ENCODE assay signal across 9 cellular contexts in the genomic region with DNA sequence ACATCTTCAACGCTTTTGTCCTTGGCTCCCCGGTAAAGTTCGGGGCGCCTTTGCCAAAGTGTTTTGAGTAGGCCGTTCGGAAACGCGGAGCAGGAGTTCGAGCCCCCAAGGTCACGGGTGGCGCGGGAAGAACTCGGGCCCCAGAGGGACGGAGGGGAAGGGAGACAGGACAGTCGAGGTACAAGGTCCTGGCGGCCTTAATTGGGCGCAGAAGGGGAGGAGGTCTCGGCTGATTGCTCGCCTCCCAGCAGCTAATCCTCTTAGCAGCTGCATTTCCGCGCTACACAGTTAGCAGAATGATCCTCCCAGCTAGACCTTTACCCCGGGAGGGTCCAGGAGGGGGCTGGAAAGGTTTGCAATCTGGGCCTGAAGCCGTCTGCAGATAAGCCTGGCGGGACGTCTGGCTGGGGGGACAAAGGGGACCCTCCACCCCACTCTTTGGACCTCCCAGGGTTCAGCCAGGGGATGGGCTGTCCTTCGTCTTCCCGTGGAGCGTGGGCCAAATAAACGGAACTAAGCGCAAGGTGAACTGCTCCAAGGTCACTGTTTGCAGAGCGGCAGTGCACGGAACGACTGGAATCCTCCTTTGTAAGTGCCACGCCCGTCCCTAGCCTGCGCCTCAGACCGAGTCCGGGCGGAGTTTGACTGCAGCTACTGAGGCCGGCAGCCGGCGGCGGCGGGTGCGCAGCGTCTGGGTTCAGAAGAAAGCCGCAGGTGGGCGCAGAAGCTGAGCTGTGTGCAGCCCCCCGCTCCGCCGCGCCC. TPM values are rescaled to one million over a fixed set of nuclear protein-coding genes. Genes with fewer than 3 reads are reported as not detected.
DNase-seq lines count a peak whose midpoint lies in the region; ATAC-seq and TF ChIP-seq lines count a peak whose summit lies in the region.
"Had no signal": no experiment of that assay in that cellular context is flagged by ENCODE, and none has a peak within 500 bp of the region (broad histone marks: within the 10 kb centered on the region; RNA-seq: fewer than 3 reads in every experiment).

No MANE protein-coding gene starts in this region.

- H3K27me3 ChIP-seq in esophagus (ENCODE audit: control insufficient read depth in 1 of 2, insufficient read depth in 2 of 2, low read length in 2 of 2) (peaks cover 0 to 29% of the 10 kb centered on the region in 2 donors), psoas muscle (ENCODE audit: insufficient read depth in 3 of 3, low read length in 2 of 3) (peaks cover 0 to 96% (median 29%) of the 10 kb centered on the region in 3 donors)

- H3K9me3 ChIP-seq in esophagus (ENCODE audit: control insufficient read depth in 2 of 2, insufficient read depth in 1 of 2, low read depth in 1 of 2, low read length in 1 of 2) (peaks cover 0 to 2% of the 10 kb centered on the region in 2 donors), psoas muscle (no peaks in the 10 kb centered on the region)

- TF ChIP-seq CTCF in psoas muscle (IDR thresholded peaks at IDR 0.05), result no peak

- ATAC-seq in psoas muscle (no peak), GM19324 (IDR thresholded peaks at IDR 0.05; ENCODE audit: low FRiP score, unreplicated experiment) (no peak)
- ATAC-seq: HCT116 had no signal

- peak; percentile 48 for DNase-seq in GM03348 (ENCODE audit: low spot score)
- DNase-seq in NCI-H82 treated with DMSO at 0.1 percent for 48 hours (lab: John Stamatoyannopoulos, UW; ENCODE audit: unreplicated experiment), result peak; percentile 44
- no peak for DNase-seq in psoas muscle
- no peak for DNase-seq in mucosa of gallbladder (ENCODE audit: low spot score)
- no peak for DNase-seq in C1 segment of cervical spinal cord (lab: John Stamatoyannopoulos, UW)
- no peak for DNase-seq in SK-N-DZ (ENCODE audit: low spot score)

- H3K4me1 ChIP-seq in esophagus (ENCODE audit: control insufficient read depth in 2 of 2, insufficient read depth in 2 of 2, low read length in 1 of 2) (peaks cover 8 to 10% of the 10 kb centered on the region in 2 donors), psoas muscle (peaks cover 19% of the 10 kb centered on the region)

- intact Hi-C loops in psoas muscle (cut with DNase I), result loop anchor here (5.0 to 10.0 kb wide), 3 partner anchors 570 to 612 kb away; no protein-coding TSS in a partner anchor

- 5 to 10% methylated on average over 51 to 52 of the region's 52 CpGs for WGBS in esophagus, 2 donors
- 6 to 10% (median 7%) methylated on average over 51 to 52 of the region's 52 CpGs for WGBS in psoas muscle, 3 donors

- no peak overlapping the region for H3K27ac ChIP-seq in esophagus (ENCODE audit: low read depth in 2 of 2, low read length in 1 of 2)
- H3K27ac ChIP-seq in psoas muscle, result no peak overlapping the region

- H3K4me3 ChIP-seq in esophagus (ENCODE audit: low read depth in 1 of 2, low read length in 2 of 2), result peak overlapping the region; percentile 3 to 7
- peak overlapping the region; percentile 28 for H3K4me3 ChIP-seq in psoas muscle

- no peaks in the 10 kb centered on the region for H3K36me3 ChIP-seq in esophagus (ENCODE audit: control insufficient read depth in 2 of 2, insufficient read depth in 2 of 2, low read length in 1 of 2)
- no peaks in the 10 kb centered on the region for H3K36me3 ChIP-seq in psoas muscle (ENCODE audit: insufficient read depth in 1 of 2, low read depth in 1 of 2)

RNA-seq across cellular contexts. Expression of gene EOMES, which starts 7.2 kb away (rescaled TPM):
- polyA plus RNA-seq in esophagus (under 1 TPM; 0.04 to 0.06 TPM), psoas muscle (under 1 TPM in 2 of 3 donors, not detected in 1; 0.01 to 0.03 TPM)
- total RNA-seq in psoas muscle (under 1 TPM in 3 of 4 donors, not detected in 1; 0.07 to 0.15 (median 0.09) TPM), mucosa of gallbladder (0.58 TPM)
- 0.37 TPM in 1 of 2 replicates, not detected in the other for polyA plus RNA-seq in SK-N-DZ (2014; cell fraction: cytosol; rRNA removed)
- polyA plus RNA-seq in SK-N-DZ (2014; cell fraction: nucleus; rRNA removed), result not detected in 2 replicates

Comparison
In these comparisons a context has a peak if more than half of its experiments do, and no peak if none do; other contexts are left out.
1. DNase-seq: peak in GM03348 (single experiment) and NCI-H82 treated with DMSO at 0.1 percent for 48 hours (single experiment); none in psoas muscle (0 of 2), mucosa of gallbladder (single experiment), C1 segment of cervical spinal cord (0 of 14) and SK-N-DZ (single experiment).